ENCODE assay signal across 9 cellular contexts in genomic region chr5:374631-375335, GRCh38. TPM values are rescaled to one million over a fixed set of nuclear protein-coding genes. Genes with fewer than 3 reads are reported as not detected.
DNase-seq lines count a peak whose midpoint lies in the region; ATAC-seq, FAIRE-seq and TF ChIP-seq lines count a peak whose summit lies in the region.
"Had no signal": no experiment of that assay in that cellular context is flagged by ENCODE, and none has a peak within 500 bp of the region (broad histone marks: within the 10 kb centered on the region; RNA-seq: fewer than 3 reads in every experiment).

No MANE protein-coding gene starts in this region.

- ATAC-seq in HG02870 (IDR thresholded peaks at IDR 0.05; ENCODE audit: unreplicated experiment) (no peak), HG03097 (IDR thresholded peaks at IDR 0.05; ENCODE audit: low FRiP score, unreplicated experiment) (no peak)

- H3K9ac ChIP-seq in astrocyte (ENCODE audit: low read length) = peak overlapping the region; percentile 85

- H3K27me3 Mint-ChIP-seq in CD14-positive monocyte (ENCODE audit: low read depth in 3 of 3) (peaks cover 23 to 62% (median 35%) of the 10 kb centered on the region in 3 donors), astrocyte (ENCODE audit: low read depth, unreplicated experiment) (peaks cover 5% of the 10 kb centered on the region), nephron progenitor cell (ENCODE audit: low read depth, poor library complexity) (peaks cover 63% of the 10 kb centered on the region)

- intact Hi-C loops in CD14-positive monocyte (cut with micrococcal nuclease) = no loop called here

- H4K20me1 ChIP-seq in astrocyte (ENCODE audit: insufficient read depth, low read length) = no peaks in the 10 kb centered on the region

- H3K4me3 Mint-ChIP-seq in CD14-positive monocyte (peak overlapping the region in 1 of 2 donors; percentile 53), astrocyte (ENCODE audit: unreplicated experiment) (peak overlapping the region; percentile 40), nephron progenitor cell (peak overlapping the region; percentile 50)

- no peak for TF ChIP-seq CTCF in CD14-positive monocyte (IDR thresholded peaks at IDR 0.05)
- TF ChIP-seq CTCF in astrocyte (IDR thresholded peaks at IDR 0.05; ENCODE audit: insufficient read depth, low read depth, low read length) = no peak
- no peak for TF ChIP-seq CTCF in nephron progenitor cell (IDR thresholded peaks at IDR 0.05)

- no peaks in the 10 kb centered on the region for H3K9me3 Mint-ChIP-seq in CD14-positive monocyte
- H3K9me3 Mint-ChIP-seq in astrocyte (ENCODE audit: unreplicated experiment) = no peaks in the 10 kb centered on the region
- H3K9me3 Mint-ChIP-seq in nephron progenitor cell = peaks cover 3% of the 10 kb centered on the region

- H3K27ac ChIP-seq in astrocyte (ENCODE audit: low read depth, low read length) = peak overlapping the region; percentile 81

- H3K4me3 ChIP-seq in H7 (ENCODE audit: insufficient read depth, low read depth, low read length) (no peak overlapping the region), astrocyte (ENCODE audit: insufficient read depth, low read depth, low read length) (no peak overlapping the region)

- H3K4me2 ChIP-seq in astrocyte (ENCODE audit: low read length) = peak overlapping the region; percentile 81

- FAIRE-seq in astrocyte (lab: Jason Lieb, UNC) = no peak

- peaks cover 9% of the 10 kb centered on the region for H3K27me3 ChIP-seq in H7 (ENCODE audit: control insufficient read depth, insufficient read depth, low read length)
- H3K27me3 ChIP-seq in astrocyte (ENCODE audit: insufficient read depth, low read length) = no peaks in the 10 kb centered on the region

- H3K9me3 ChIP-seq in astrocyte (ENCODE audit: insufficient read depth, low read depth, low read length) = no peaks in the 10 kb centered on the region

- DNase-seq in CD14-positive monocyte (ENCODE audit: low spot score) = peak; percentile 26
- DNase-seq in H7 = peak; percentile 66
- DNase-seq in astrocyte (ENCODE audit: low read depth) = no peak
- no peak for DNase-seq in nephron progenitor cell
- DNase-seq in HCEC 1CT = no peak
- DNase-seq: erythroblast, GF-D8 had no signal

- H3K4me1 Mint-ChIP-seq in CD14-positive monocyte (no peaks in the 10 kb centered on the region), astrocyte (ENCODE audit: low read depth, unreplicated experiment) (peaks cover 38% of the 10 kb centered on the region), nephron progenitor cell (peaks cover 30% of the 10 kb centered on the region)

- H3K79me2 ChIP-seq in astrocyte (ENCODE audit: insufficient read depth, low read length) = peaks cover 15% of the 10 kb centered on the region

- H3K36me3 Mint-ChIP-seq in CD14-positive monocyte = no peaks in the 10 kb centered on the region
- H3K36me3 Mint-ChIP-seq in astrocyte (ENCODE audit: low read depth, unreplicated experiment) = peaks cover 4% of the 10 kb centered on the region
- H3K36me3 Mint-ChIP-seq in nephron progenitor cell (ENCODE audit: low read depth) = no peaks in the 10 kb centered on the region

- peaks cover 46% of the 10 kb centered on the region for H3K4me1 ChIP-seq in astrocyte (ENCODE audit: insufficient read depth, low read length)

- H3K27ac Mint-ChIP-seq in CD14-positive monocyte = peak overlapping the region in 2 of 7 donors; percentile 81 to 82
- H3K27ac Mint-ChIP-seq in astrocyte (ENCODE audit: unreplicated experiment) = peak overlapping the region; percentile 89
- no peak overlapping the region for H3K27ac Mint-ChIP-seq in nephron progenitor cell

- no peak overlapping the region for H2AFZ ChIP-seq in astrocyte (ENCODE audit: low read depth, low read length)

- H3K36me3 ChIP-seq in H7 (replicated peaks; ENCODE audit: control insufficient read depth, insufficient read depth, low read length) = no peaks in the 10 kb centered on the region
- H3K36me3 ChIP-seq in astrocyte (ENCODE audit: insufficient read depth, low read length) = no peaks in the 10 kb centered on the region

RNA-seq across cellular contexts. Expression of gene AHRR, which starts 53.3 kb away (rescaled TPM):
- polyA plus RNA-seq in CD14-positive monocyte = under 1 TPM in 1 of 2 donors, not detected in 1; 0.15 TPM
- 0.74 and 1.4 TPM in 2 replicates for total RNA-seq in H7 (2014; rRNA removed; shearing (Covaris generic))
- 8.6 and 10.5 TPM in 2 replicates for total RNA-seq in astrocyte

Comparison
In these comparisons a context has a peak if more than half of its experiments do, and no peak if none do; other contexts are left out.
1. DNase-seq: peak in CD14-positive monocyte (single experiment) and H7 (single experiment); none in astrocyte (single experiment), nephron progenitor cell (single experiment) and HCEC 1CT (single experiment).